2 cellular contexts compared by ENCODE assay signal in the genomic region with DNA sequence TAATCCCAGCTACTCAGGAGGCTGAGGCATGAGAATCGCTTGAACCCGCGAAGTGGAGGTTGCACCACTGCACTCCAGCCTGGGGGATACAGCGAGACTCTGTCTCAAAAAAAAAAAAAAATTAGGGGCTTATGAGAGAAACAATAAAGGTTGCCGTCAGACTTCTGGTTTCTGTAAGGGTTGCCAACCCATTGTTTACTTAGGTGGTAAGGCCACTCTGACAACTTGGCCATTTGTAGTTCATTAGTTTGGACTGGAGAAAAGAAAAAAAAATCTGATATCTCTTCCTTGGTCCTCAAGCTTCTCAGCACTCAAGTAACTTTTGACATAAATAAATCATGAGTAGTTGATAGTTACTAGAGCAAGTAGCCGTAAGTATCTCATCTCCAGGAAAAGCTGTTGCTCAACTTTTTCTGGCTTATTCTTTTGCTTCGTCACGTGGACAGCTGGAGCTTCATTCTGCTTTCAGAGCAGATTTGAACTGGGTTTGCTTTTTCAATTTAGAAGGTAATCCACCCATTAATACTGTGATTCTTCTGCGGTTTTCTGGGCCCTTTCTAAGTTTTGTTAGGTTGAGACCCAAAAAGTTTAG.
TF ChIP-seq lines count a peak whose summit lies in the region.

No MANE protein-coding gene starts in this region.

TF ChIP-seq in liver, 16 proteins besides CTCF, POLR2A, EP300 and RAD21:
- TF ChIP-seq SP1 (IDR thresholded peaks at IDR 0.05) (peak; percentile 27), RXRA (IDR thresholded peaks at IDR 0.05) (peak in 1 of 2 donors; percentile 61), JUND (IDR thresholded peaks at IDR 0.05) (no peak), FOXA2 (IDR thresholded peaks at IDR 0.05) (peak; percentile 75), HNF4A (conservative IDR thresholded peaks at IDR 0.05) (peak; percentile 22 to 35), FOXA1 (IDR thresholded peaks at IDR 0.05) (no peak), REST (IDR thresholded peaks at IDR 0.05) (peak; percentile 15), YY1 (IDR thresholded peaks at IDR 0.05) (peak; percentile 41), TAF1 (conservative IDR thresholded peaks at IDR 0.05) (no peak)
- TF ChIP-seq, protein P1, sequence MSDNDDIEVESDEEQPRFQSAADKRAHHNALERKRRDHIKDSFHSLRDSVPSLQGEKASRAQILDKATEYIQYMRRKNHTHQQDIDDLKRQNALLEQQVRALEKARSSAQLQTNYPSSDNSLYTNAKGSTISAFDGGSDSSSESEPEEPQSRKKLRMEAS (IDR thresholded peaks at IDR 0.05): peak; percentile 44
- TF ChIP-seq, protein P2, sequence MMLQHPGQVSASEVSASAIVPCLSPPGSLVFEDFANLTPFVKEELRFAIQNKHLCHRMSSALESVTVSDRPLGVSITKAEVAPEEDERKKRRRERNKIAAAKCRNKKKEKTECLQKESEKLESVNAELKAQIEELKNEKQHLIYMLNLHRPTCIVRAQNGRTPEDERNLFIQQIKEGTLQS (IDR thresholded peaks at IDR 0.05): no peak

TF ChIP-seq in HepG2, 621 proteins besides CTCF, POLR2A, EP300 and RAD21:
- TF ChIP-seq ZFP36L2 (CRISPR knock-in tag; IDR thresholded peaks at IDR 0.05) (no peak), TOPORS (CRISPR knock-in tag; IDR thresholded peaks at IDR 0.05) (no peak), FOXK1 (CRISPR knock-in tag; IDR thresholded peaks at IDR 0.05; ENCODE audit: borderline replicate concordance, low read depth) (no peak), NONO (IDR thresholded peaks at IDR 0.05) (no peak), NONO (CRISPR knock-in tag; conservative IDR thresholded peaks at IDR 0.05) (no peak), ATF1 (CRISPR knock-in tag; IDR thresholded peaks at IDR 0.05) (no peak), U2AF2 (IDR thresholded peaks at IDR 0.05; ENCODE audit: low read depth, low read length) (no peak), PHF21A (CRISPR knock-in tag; IDR thresholded peaks at IDR 0.05) (no peak), SMARCE1 (IDR thresholded peaks at IDR 0.05; ENCODE audit: borderline replicate concordance) (no peak), ZNF660 (CRISPR knock-in tag; IDR thresholded peaks at IDR 0.05; ENCODE audit: borderline replicate concordance, low read depth) (no peak), TCF7 (IDR thresholded peaks at IDR 0.05; ENCODE audit: low read depth) (no peak), FLYWCH1 (CRISPR knock-in tag; IDR thresholded peaks at IDR 0.05) (no peak), ZNF326 (CRISPR knock-in tag; IDR thresholded peaks at IDR 0.05; ENCODE audit: borderline replicate concordance) (no peak), NFRKB (IDR thresholded peaks at IDR 0.05) (no peak), KLF12 (CRISPR knock-in tag; IDR thresholded peaks at IDR 0.05; ENCODE audit: borderline replicate concordance) (no peak), ZNF30 (CRISPR knock-in tag; IDR thresholded peaks at IDR 0.05) (no peak)
- TF ChIP-seq, protein P3, sequence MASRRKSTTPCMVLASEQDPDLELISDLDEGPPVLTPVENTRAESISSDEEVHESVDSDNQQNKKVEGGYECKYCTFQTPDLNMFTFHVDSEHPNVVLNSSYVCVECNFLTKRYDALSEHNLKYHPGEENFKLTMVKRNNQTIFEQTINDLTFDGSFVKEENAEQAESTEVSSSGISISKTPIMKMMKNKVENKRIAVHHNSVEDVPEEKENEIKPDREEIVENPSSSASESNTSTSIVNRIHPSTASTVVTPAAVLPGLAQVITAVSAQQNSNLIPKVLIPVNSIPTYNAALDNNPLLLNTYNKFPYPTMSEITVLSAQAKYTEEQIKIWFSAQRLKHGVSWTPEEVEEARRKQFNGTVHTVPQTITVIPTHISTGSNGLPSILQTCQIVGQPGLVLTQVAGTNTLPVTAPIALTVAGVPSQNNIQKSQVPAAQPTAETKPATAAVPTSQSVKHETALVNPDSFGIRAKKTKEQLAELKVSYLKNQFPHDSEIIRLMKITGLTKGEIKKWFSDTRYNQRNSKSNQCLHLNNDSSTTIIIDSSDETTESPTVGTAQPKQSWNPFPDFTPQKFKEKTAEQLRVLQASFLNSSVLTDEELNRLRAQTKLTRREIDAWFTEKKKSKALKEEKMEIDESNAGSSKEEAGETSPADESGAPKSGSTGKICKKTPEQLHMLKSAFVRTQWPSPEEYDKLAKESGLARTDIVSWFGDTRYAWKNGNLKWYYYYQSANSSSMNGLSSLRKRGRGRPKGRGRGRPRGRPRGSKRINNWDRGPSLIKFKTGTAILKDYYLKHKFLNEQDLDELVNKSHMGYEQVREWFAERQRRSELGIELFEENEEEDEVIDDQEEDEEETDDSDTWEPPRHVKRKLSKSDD (CRISPR knock-in tag; IDR thresholded peaks at IDR 0.05; ENCODE audit: low read depth): no peak
- TF ChIP-seq, protein P4, sequence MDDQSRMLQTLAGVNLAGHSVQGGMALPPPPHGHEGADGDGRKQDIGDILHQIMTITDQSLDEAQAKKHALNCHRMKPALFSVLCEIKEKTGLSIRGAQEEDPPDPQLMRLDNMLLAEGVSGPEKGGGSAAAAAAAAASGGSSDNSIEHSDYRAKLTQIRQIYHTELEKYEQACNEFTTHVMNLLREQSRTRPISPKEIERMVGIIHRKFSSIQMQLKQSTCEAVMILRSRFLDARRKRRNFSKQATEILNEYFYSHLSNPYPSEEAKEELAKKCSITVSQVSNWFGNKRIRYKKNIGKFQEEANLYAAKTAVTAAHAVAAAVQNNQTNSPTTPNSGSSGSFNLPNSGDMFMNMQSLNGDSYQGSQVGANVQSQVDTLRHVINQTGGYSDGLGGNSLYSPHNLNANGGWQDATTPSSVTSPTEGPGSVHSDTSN (CRISPR knock-in tag; IDR thresholded peaks at IDR 0.05; ENCODE audit: borderline replicate concordance): no peak
- TF ChIP-seq, protein P5, sequence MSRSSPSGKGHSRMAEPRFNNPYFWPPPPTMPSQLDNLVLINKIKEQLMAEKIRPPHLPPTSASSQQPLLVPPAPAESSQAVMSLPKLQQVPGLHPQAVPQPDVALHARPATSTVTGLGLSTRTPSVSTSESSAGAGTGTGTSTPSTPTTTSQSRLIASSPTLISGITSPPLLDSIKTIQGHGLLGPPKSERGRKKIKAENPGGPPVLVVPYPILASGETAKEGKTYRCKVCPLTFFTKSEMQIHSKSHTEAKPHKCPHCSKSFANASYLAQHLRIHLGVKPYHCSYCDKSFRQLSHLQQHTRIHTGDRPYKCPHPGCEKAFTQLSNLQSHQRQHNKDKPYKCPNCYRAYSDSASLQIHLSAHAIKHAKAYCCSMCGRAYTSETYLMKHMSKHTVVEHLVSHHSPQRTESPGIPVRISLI (CRISPR knock-in tag; IDR thresholded peaks at IDR 0.05; ENCODE audit: borderline replicate concordance): no peak
- TF ChIP-seq, protein P6, sequence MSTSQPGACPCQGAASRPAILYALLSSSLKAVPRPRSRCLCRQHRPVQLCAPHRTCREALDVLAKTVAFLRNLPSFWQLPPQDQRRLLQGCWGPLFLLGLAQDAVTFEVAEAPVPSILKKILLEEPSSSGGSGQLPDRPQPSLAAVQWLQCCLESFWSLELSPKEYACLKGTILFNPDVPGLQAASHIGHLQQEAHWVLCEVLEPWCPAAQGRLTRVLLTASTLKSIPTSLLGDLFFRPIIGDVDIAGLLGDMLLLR (CRISPR knock-in tag; IDR thresholded peaks at IDR 0.05): no peak
TF ChIP-seq in HepG2: peak in this region for 0.
